17 cellular contexts compared by ENCODE assay signal in the genomic region with DNA sequence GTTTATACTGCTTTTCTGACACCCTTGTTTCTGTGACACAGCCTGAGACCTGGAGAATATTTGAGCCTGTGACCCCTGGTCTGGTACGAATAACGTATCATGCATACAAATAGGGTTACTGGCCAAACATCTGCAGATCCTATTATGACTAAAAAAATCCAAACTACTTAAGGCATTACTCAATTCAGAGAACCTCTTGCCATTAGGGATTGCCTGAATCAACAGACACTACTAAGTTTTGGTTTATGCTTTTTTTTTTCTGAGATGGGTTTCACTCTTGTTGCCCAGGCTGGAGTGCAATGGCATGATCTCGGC. TPM values are rescaled to one million over a fixed set of nuclear protein-coding genes. Genes with fewer than 3 reads are reported as not detected.
A peak's percentile ranks its signal among the peaks of the same experiment; 100 is the strongest.
DNase-seq lines count a peak whose midpoint lies in the region; ATAC-seq and TF ChIP-seq lines count a peak whose summit lies in the region.
"Had no signal": no experiment of that assay in that cellular context is flagged by ENCODE, and none has a peak within 500 bp of the region (broad histone marks: within the 10 kb centered on the region; RNA-seq: fewer than 3 reads in every experiment).

No MANE protein-coding gene starts in this region.

- DNase-seq in RWPE1 (ENCODE audit: low spot score) (no peak), left cardiac atrium (no peak), NCI-H82 (lab: John Stamatoyannopoulos, UW) (no peak), left colon (no peak), A172 (ENCODE audit: low spot score) (no peak), NOMO-1 (lab: John Stamatoyannopoulos, UW; ENCODE audit: unreplicated experiment in 2 of 2) (no peak)
- DNase-seq: activated CD8-positive, alpha-beta T cell treated with anti-CD3 and anti-CD28 coated beads for 36 hours; activated gamma-delta T cell treated with Interleukin-2 at 50 U/mL for 16 hours; midbrain; NCI-H1105 treated with DMSO at 0.1 percent for 48 hours; NCI-H446; stimulated activated CD4-positive, alpha-beta T cell treated with anti-CD3 and anti-CD28 coated beads, Interleukin-4, amount 100 ng/mL, for 4 hours; stimulated activated naive CD8-positive, alpha-beta T cell treated with anti-CD3 and anti-CD28 coated beads, Interleukin-15, Interleukin-2, amounts not matched to agents 100 U/mL and 50 U/mL, for 24 hours; T-helper 9 cell had no signal

- peak overlapping the region; percentile 74 for H3K4me3 Mint-ChIP-seq in stimulated activated memory B cell treated with anti-CD40 and anti-IgM and Interleukin-4, amounts not matched to agents 10 μg/mL and 1 μg/mL and 100 μg/mL, for 72 hours
- H3K4me3 Mint-ChIP-seq: activated CD8-positive, alpha-beta T cell treated with anti-CD3 and anti-CD28 coated beads for 36 hours had no signal

- H3K4me1 Mint-ChIP-seq in stimulated activated memory B cell treated with anti-CD40 and anti-IgM and Interleukin-4, amounts not matched to agents 10 μg/mL and 1 μg/mL and 100 μg/mL, for 72 hours, result peaks cover 63% of the 10 kb centered on the region

- intact Hi-C loops in left cardiac atrium (cut with DNase I) (no loop called here), left colon (cut with DNase I, micrococcal nuclease) (no loop called here)

- H3K36me3 Mint-ChIP-seq in stimulated activated memory B cell treated with anti-CD40 and anti-IgM and Interleukin-4, amounts not matched to agents 10 μg/mL and 1 μg/mL and 100 μg/mL, for 72 hours, result peaks cover 18% of the 10 kb centered on the region

- peak overlapping the region; percentile 58 for H3K27ac ChIP-seq in RWPE1
- H3K27ac ChIP-seq: prostate gland had no signal

- ATAC-seq in GM21723 (IDR thresholded peaks at IDR 0.05; ENCODE audit: unreplicated experiment) (peak; percentile 13), left cardiac atrium (peak; percentile 67 to 68), left colon (no peak)
- peak; percentile 52 for ATAC-seq in stimulated activated memory B cell treated with anti-CD40 and anti-IgM and Interleukin-4, amounts not matched to agents 10 μg/mL and 1 μg/mL and 100 μg/mL, for 72 hours
- ATAC-seq: activated CD8-positive, alpha-beta T cell treated with anti-CD3 and anti-CD28 coated beads for 36 hours; stimulated activated naive CD8-positive, alpha-beta T cell treated with anti-CD3 and anti-CD28 coated beads, Interleukin-15, Interleukin-2, amounts not matched to agents 100 U/mL and 50 U/mL, for 24 hours had no signal

- H3K9me3 Mint-ChIP-seq in stimulated activated memory B cell treated with anti-CD40 and anti-IgM and Interleukin-4, amounts not matched to agents 10 μg/mL and 1 μg/mL and 100 μg/mL, for 72 hours, result peaks cover 6% of the 10 kb centered on the region

- CTCF ChIA-PET in RWPE1 (lab: Yijun Ruan, JAX), result no interaction called here

- peak overlapping the region; percentile 93 for H3K27ac Mint-ChIP-seq in stimulated activated memory B cell treated with anti-CD40 and anti-IgM and Interleukin-4, amounts not matched to agents 10 μg/mL and 1 μg/mL and 100 μg/mL, for 72 hours
- H3K27ac Mint-ChIP-seq: activated CD8-positive, alpha-beta T cell treated with anti-CD3 and anti-CD28 coated beads for 36 hours had no signal

- POLR2A ChIA-PET in RWPE1 (lab: Yijun Ruan, JAX; ENCODE audit: low non-redundant PET), result no interaction called here

- TF ChIP-seq CTCF in RWPE1 (conservative IDR thresholded peaks at IDR 0.05; ENCODE audit: low read depth), result no peak

- no peaks in the 10 kb centered on the region for H3K27me3 Mint-ChIP-seq in stimulated activated memory B cell treated with anti-CD40 and anti-IgM and Interleukin-4, amounts not matched to agents 10 μg/mL and 1 μg/mL and 100 μg/mL, for 72 hours

RNA-seq across cellular contexts. Expression of gene OSBPL10, which starts 35.4 kb away (rescaled TPM):
- total RNA-seq in left cardiac atrium (1 to 10 TPM; 5.7 to 5.8 TPM), left colon (10 to 100 TPM; 16.2 to 19.6 TPM)
- 23.0 and 24.2 TPM in 2 replicates for total RNA-seq in A172 (2014; rRNA removed; shearing (Covaris generic))

RNA-seq across cellular contexts. Expression of gene ZNF860, which starts 35.9 kb away (rescaled TPM):
- total RNA-seq in left cardiac atrium (under 1 TPM; 0.13 to 0.29 TPM), left colon (under 1 TPM; 0.79 to 0.81 TPM)
- total RNA-seq in A172 (2014; rRNA removed; shearing (Covaris generic)), result 2.3 and 3.2 TPM in 2 replicates
- total RNA-seq: activated CD8-positive, alpha-beta T cell treated with anti-CD3 and anti-CD28 coated beads for 36 hours had no signal
